9 cellular contexts compared by ENCODE assay signal in genomic region chr21:37040212-37040611, GRCh38. TPM values are rescaled to one million over a fixed set of nuclear protein-coding genes. Genes with fewer than 3 reads are reported as not detected.
"Had no signal": no experiment of that assay in that cellular context is flagged by ENCODE, and none has a peak within 500 bp of the region (broad histone marks: within the 10 kb centered on the region; RNA-seq: fewer than 3 reads in every experiment).

No MANE protein-coding gene starts in this region.

- H2AFZ ChIP-seq: GM23338 had no signal

- H3K9me3 Mint-ChIP-seq: GM23338, H9, IgD-negative memory B cell had no signal

- H3K4me3 Mint-ChIP-seq: GM23338, H9, IgD-negative memory B cell had no signal

- FAIRE-seq: H1, H54, HTR-8/SVneo had no signal

- H3K27ac Mint-ChIP-seq: GM23338, H9, IgD-negative memory B cell had no signal

- H3K4me2 ChIP-seq: GM23338 had no signal

- H3K4me3 ChIP-seq: GM23338 had no signal

- H3K36me3 Mint-ChIP-seq: IgD-negative memory B cell had no signal

- DNase-seq: H9, HCEC 1CT, KG1 had no signal

RNA-seq across cellular contexts. Expression of gene RIPPLY3, which starts 33.7 kb away (rescaled TPM):
- total RNA-seq: HT-29 had no signal
- polyA plus RNA-seq: IgD-negative memory B cell had no signal
